9 cellular contexts compared by ENCODE assay signal in genomic region chr2:68679166-68679916, GRCh38. TPM values are rescaled to one million over a fixed set of nuclear protein-coding genes. Genes with fewer than 3 reads are reported as not detected.
DNase-seq lines count a peak whose midpoint lies in the region; ATAC-seq, FAIRE-seq and TF ChIP-seq lines count a peak whose summit lies in the region.
"Not testable (repeated sequence)": the region's sequence is repeated elsewhere in the genome, so short reads cannot be mapped to it uniquely, and the experiment has no call there.
"Had no signal": no experiment of that assay in that cellular context is flagged by ENCODE, and none has a peak within 500 bp of the region (broad histone marks: within the 10 kb centered on the region; RNA-seq: fewer than 3 reads in every experiment).

No MANE protein-coding gene starts in this region.

- H3K4me1 Mint-ChIP-seq in T-cell, nephron progenitor cell: not testable (repeated sequence)

- H3K9me3 ChIP-seq in H1 (ENCODE audit: insufficient read depth in 2 of 2, low read depth in 1 of 2, low read length in 1 of 2); iPS-18a (ENCODE audit: control insufficient read depth, low read depth, low read length); transverse colon: not testable (repeated sequence)

- FAIRE-seq in H1 (lab: Jason Lieb, UNC) = not testable (repeated sequence)

- not testable (repeated sequence) for H3K79me1 ChIP-seq in H1 (ENCODE audit: low read depth, low read length)

- TF ChIP-seq CTCF in H1 (IDR thresholded peaks at IDR 0.05; ENCODE audit: control extremely low read depth in 1 of 3, insufficient read depth in 1 of 3, low read depth in 1 of 3, low read length in 3 of 3); nephron progenitor cell (IDR thresholded peaks at IDR 0.05); transverse colon (IDR thresholded peaks at IDR 0.05): not testable (repeated sequence)

- H4K20me1 ChIP-seq in H1 (replicated peaks in 1 of 2; ENCODE audit: control insufficient read depth in 1 of 2, insufficient read depth in 2 of 2, low read length in 2 of 2) = not testable (repeated sequence)

- H3K4me3 Mint-ChIP-seq in T-cell = peak overlapping the region in 2 of 3 donors; percentile 58 to 71
- H3K4me3 Mint-ChIP-seq in nephron progenitor cell = peak overlapping the region; percentile 72

- not testable (repeated sequence) for H3K23ac ChIP-seq in H1 (ENCODE audit: insufficient read length)

- not testable (repeated sequence) for H3K14ac ChIP-seq in H1 (ENCODE audit: insufficient read length)

- H2BK5ac ChIP-seq in H1 (ENCODE audit: low read depth, low read length) = not testable (repeated sequence)

- peak overlapping the region in 1 of 2 experiments; percentile 39; a peak in 3 of 4 replicates for H3K4me2 ChIP-seq in H1 (ENCODE audit: insufficient read depth in 1 of 2, low read depth in 2 of 2, low read length in 2 of 2)

- H3K56ac ChIP-seq in H1 (replicated peaks; ENCODE audit: insufficient read length, low read depth, low read length) = not testable (repeated sequence)

- not testable (repeated sequence) for H4K91ac ChIP-seq in H1 (replicated peaks; ENCODE audit: insufficient read length, low read length)

- H2BK12ac ChIP-seq in H1 (ENCODE audit: low read depth, low read length) = not testable (repeated sequence)

- H3K4me3 ChIP-seq in H1 (ENCODE audit: extremely low read depth in 1 of 4, insufficient read depth in 2 of 4, low read depth in 3 of 4, low read length in 4 of 4) = peak overlapping the region in 2 of 4 experiments; percentile 6 to 39; a peak in 2 of 8 replicates
- H3K4me3 ChIP-seq in iPS-18a (ENCODE audit: low read length) = peak overlapping the region; percentile 40
- H3K4me3 ChIP-seq in transverse colon = peak overlapping the region in 3 of 4 donors; percentile 15 to 41 (median 23)

- H3K27ac Mint-ChIP-seq in T-cell = peak overlapping the region in 1 of 2 donors; percentile 59
- not testable (repeated sequence) for H3K27ac Mint-ChIP-seq in nephron progenitor cell

- not testable (repeated sequence) for H4K8ac ChIP-seq in H1 (ENCODE audit: extremely low read depth, insufficient read depth, low read length)

- TF ChIP-seq EP300 in H1 (IDR thresholded peaks at IDR 0.05; ENCODE audit: borderline replicate concordance in 1 of 2, low read depth in 2 of 2, low read length in 2 of 2); transverse colon (IDR thresholded peaks at IDR 0.05; ENCODE audit: low read depth): not testable (repeated sequence)

- H3K36me3 Mint-ChIP-seq in T-cell = not testable (repeated sequence)
- peaks cover 23% of the 10 kb centered on the region for H3K36me3 Mint-ChIP-seq in nephron progenitor cell (ENCODE audit: low read depth)

- 50% methylated on average over 22 of the region's 25 CpGs; no CpG with 5 or more reads in 1 of the 2 experiments for WGBS in H1 (ENCODE audit: extremely low coverage in 1 of 2, insufficient coverage in 1 of 2, insufficient read length in 1 of 2, insufficient replicate concordance in 2 of 2, low coverage in 1 of 2, low lambda C conversion rate in 2 of 2, missing lambda C conversion rate in 1 of 2), 2 experiments
- WGBS in transverse colon (ENCODE audit: low coverage in 1 of 2), 2 donors = 39 to 52% methylated on average over 7 to 22 of the region's 25 CpGs

- H4K5ac ChIP-seq in H1 (ENCODE audit: insufficient read length, low read depth, low read length) = not testable (repeated sequence)

- not testable (repeated sequence) for H3K27ac ChIP-seq in H1 (ENCODE audit: low read depth, low read length); iPS-18a (ENCODE audit: low read length)
- peak overlapping the region in 1 of 4 donors; percentile 46 for H3K27ac ChIP-seq in transverse colon

- not testable (repeated sequence) for H2BK120ac ChIP-seq in H1 (replicated peaks; ENCODE audit: low read depth, low read length)

- H3K23me2 ChIP-seq in H1 (ENCODE audit: low read depth, low read length) = not testable (repeated sequence)

- peak overlapping the region; percentile 38; the same call in 1 of the 2 replicates for H3K18ac ChIP-seq in H1 (ENCODE audit: extremely low read depth, low read length)

- not testable (repeated sequence) for H3K79me2 ChIP-seq in H1 (ENCODE audit: control insufficient read depth in 1 of 2, insufficient read depth in 2 of 2, low read length in 2 of 2)

- peaks cover 0 to 14% (median 5%) of the 10 kb centered on the region in 3 donors for H3K9me3 Mint-ChIP-seq in T-cell
- peaks cover 49% of the 10 kb centered on the region for H3K9me3 Mint-ChIP-seq in nephron progenitor cell

- H2AK5ac ChIP-seq in H1 (ENCODE audit: low read depth, low read length) = not testable (repeated sequence)

- H3K4me1 ChIP-seq in H1 (replicated peaks in 1 of 4; ENCODE audit: control insufficient read depth in 3 of 4, insufficient read depth in 4 of 4, low read length in 3 of 4); iPS-18a (ENCODE audit: control insufficient read depth, low read depth, low read length); transverse colon: not testable (repeated sequence)

- H3K9ac ChIP-seq in H1 (replicated peaks in 1 of 4; ENCODE audit: extremely low read depth in 1 of 4, low read depth in 3 of 4, low read length in 3 of 4) = peak overlapping the region in 1 of 4 experiments; percentile 48; a peak in 1 of 7 replicates
- not testable (repeated sequence) for H3K9ac ChIP-seq in iPS-18a (ENCODE audit: low read length)

- not testable (repeated sequence) for H3K4ac ChIP-seq in H1 (replicated peaks; ENCODE audit: insufficient read length, low read depth, low read length)

- H3K36me3 ChIP-seq in H1 (ENCODE audit: control insufficient read depth in 2 of 4, insufficient read depth in 4 of 4, low read length in 3 of 4); iPS-18a (ENCODE audit: control insufficient read depth, low read depth, low read length); transverse colon: not testable (repeated sequence)

- peaks cover 16 to 22% of the 10 kb centered on the region in 2 donors for H3K27me3 Mint-ChIP-seq in T-cell
- not testable (repeated sequence) for H3K27me3 Mint-ChIP-seq in nephron progenitor cell (ENCODE audit: low read depth, poor library complexity)

- TF ChIP-seq RAD21 in H1 (IDR thresholded peaks at IDR 0.05 in 1 of 2, conservative IDR thresholded peaks at IDR 0.05 in 1 of 2; ENCODE audit: low read depth in 2 of 2, low read length in 2 of 2) = not testable (repeated sequence)

- H3K27me3 ChIP-seq in H1 (replicated peaks in 1 of 4; ENCODE audit: control insufficient read depth in 3 of 4, extremely low read depth in 1 of 4, insufficient read depth in 3 of 4, low read length in 3 of 4); iPS-18a (ENCODE audit: control insufficient read depth, insufficient read depth, low read length); transverse colon: not testable (repeated sequence)

- H2BK20ac ChIP-seq in H1 (ENCODE audit: low read length) = not testable (repeated sequence)

- POLR2A ChIA-PET in T-cell (lab: Charles Lee) = not testable (repeated sequence)
- POLR2A ChIA-PET in H1 (lab: Charles Lee; ENCODE audit: partially characterized antibody) = interaction anchor here (0.6 to 2.3 kb wide), 6 partner anchors 9 to 47 kb away, joined by 3 to 11 read pairs (median 4); partner anchors contain the start of gene PROKR1

- not testable (repeated sequence) for H2BK15ac ChIP-seq in H1 (ENCODE audit: low read length)

- intact Hi-C loops in transverse colon (cut with DNase I; ENCODE audit: low total_unique reads) = not testable (repeated sequence)

- DNase-seq in COR-L47 (lab: John Stamatoyannopoulos, UW) = peak; percentile 32
- DNase-seq in NCI-H2029 (lab: John Stamatoyannopoulos, UW) = peak; percentile 31
- DNase-seq in T-cell = peak in 22 of 34 experiments; percentile 2 to 55 (median 18)
- peak; percentile 16 for DNase-seq in activated naive CD4-positive, alpha-beta T cell treated with anti-CD3 and anti-CD28 coated beads, Interleukin-2, amount 50 U/mL, for 16 hours
- peak; percentile 9 to 83 for DNase-seq in H1 (ENCODE audit: low read depth in 1 of 2, low spot score in 2 of 2)
- peak; percentile 27 for DNase-seq in nephron progenitor cell
- DNase-seq in transverse colon = peak; percentile 64

- H2AFZ ChIP-seq in H1 (ENCODE audit: low read length) = not testable (repeated sequence)

- not testable (repeated sequence) for TF ChIP-seq POLR2A in H1 (IDR thresholded peaks at IDR 0.05; ENCODE audit: control extremely low read depth in 1 of 2, low read depth in 2 of 2, low read length in 2 of 2); transverse colon (IDR thresholded peaks at IDR 0.05)

- in situ Hi-C loops in transverse colon (cut with MboI; ENCODE audit: low pct_ligation_motif_present in 1 of 4, low pct_unique_long_range_greater_than_20kb in 1 of 4, low sequenced_read_pairs in 3 of 4) = not testable (repeated sequence)

- ATAC-seq in T-cell (replicated peaks in 1 of 4) = not testable (repeated sequence)

- CTCF ChIA-PET in T-cell (lab: Charles Lee) = not testable (repeated sequence)
- CTCF ChIA-PET in H1 (lab: Charles Lee; ENCODE audit: partially characterized antibody) = interaction anchor here (0.6 to 1.1 kb wide), 3 partner anchors 22 to 117 kb away, joined by 3 read pairs; no protein-coding TSS in a partner anchor

RNA-seq across cellular contexts. Expression of gene PROKR1, which starts 36.0 kb away (rescaled TPM):
- not detected for total RNA-seq in T-cell
- total RNA-seq in H1 (2021; fragmentation: NEBNext Ultra II Directional; extraction: Animal tissue kit (Norgen Biotek cat#: 25700)) = 3.9 and 4.0 TPM in 2 replicates
- 1.3 and 1.8 TPM in 2 replicates for polyA plus RNA-seq in H1 (2011; rRNA removed)
- 1.5 TPM for polyA plus RNA-seq in H1 (2011; cell fraction: cytosol; rRNA removed)
- 1.4 TPM for polyA plus RNA-seq in H1 (2011; cell fraction: nucleus; rRNA removed)
- polyA plus RNA-seq in H1 (2012, experiment 1 of 2) = 2.7 to 3.2 TPM (median 2.9 TPM) in 4 replicates
- polyA plus RNA-seq in H1 (2012, experiment 2 of 2) = 0.91 TPM
- polyA plus RNA-seq in H1 (2013, experiment 1 of 2) = 2.4 TPM
- 2.0 TPM for polyA plus RNA-seq in H1 (2013, experiment 2 of 2)
- polyA minus RNA-seq in H1 (2011; rRNA and poly(A)+ RNA removed) = 6.1 and 8.9 TPM in 2 replicates
- polyA minus RNA-seq in H1 (2011; cell fraction: cytosol; rRNA and poly(A)+ RNA removed) = 2.9 TPM
- 2.9 TPM for polyA minus RNA-seq in H1 (2011; cell fraction: nucleus; rRNA and poly(A)+ RNA removed)
- total RNA-seq in transverse colon = 1 to 10 TPM in 1 of 4 donors, under 1 TPM in 1, not detected in 2; 0.16 to 2.2 TPM
- total RNA-seq: GM12878 had no signal

RNA-seq across cellular contexts. Expression of gene ARHGAP25, which starts 55.3 kb away (rescaled TPM):
- 100 to 1,000 TPM; 103 to 134 (median 123) TPM for total RNA-seq in T-cell
- 0.42 and 1.2 TPM in 2 replicates for total RNA-seq in H1 (2021; fragmentation: NEBNext Ultra II Directional; extraction: Animal tissue kit (Norgen Biotek cat#: 25700))
- 1.00 and 2.4 TPM in 2 replicates for polyA plus RNA-seq in H1 (2011; rRNA removed)
- polyA plus RNA-seq in H1 (2011; cell fraction: cytosol; rRNA removed) = 2.1 TPM
- 2.7 TPM for polyA plus RNA-seq in H1 (2011; cell fraction: nucleus; rRNA removed)
- 0.89 to 1.3 TPM (median 1.00 TPM) in 4 replicates for polyA plus RNA-seq in H1 (2012, experiment 1 of 2)
- 0.51 TPM for polyA plus RNA-seq in H1 (2012, experiment 2 of 2)
- 0.87 TPM for polyA plus RNA-seq in H1 (2013, experiment 1 of 2)
- 0.94 TPM for polyA plus RNA-seq in H1 (2013, experiment 2 of 2)
- 1.3 and 5.8 TPM in 2 replicates for polyA minus RNA-seq in H1 (2011; rRNA and poly(A)+ RNA removed)
- not detected for polyA minus RNA-seq in H1 (2011; cell fraction: cytosol; rRNA and poly(A)+ RNA removed)
- 7.4 TPM for polyA minus RNA-seq in H1 (2011; cell fraction: nucleus; rRNA and poly(A)+ RNA removed)
- 10 to 100 TPM in 2 of 4 donors, 1 to 10 TPM in 2; 2.2 to 11.6 (median 7.2) TPM for total RNA-seq in transverse colon

Comparison
In these comparisons a context has a peak if more than half of its experiments do, and no peak if none do; other contexts are left out.
1. RNA of gene ARHGAP25, which starts 55.3 kb away (total RNA-seq): 103 to 134 TPM in T-cell; 2.2 to 11.6 TPM in transverse colon and 0.42 to 1.2 TPM in H1; every median in the first group is over 4 times any median in the second.
2. Peak in every context shown above with its lines, with median percentiles within 50 percentile points of each other: DNase-seq.